ENCODE assay signal across 12 cellular contexts in the genomic region with DNA sequence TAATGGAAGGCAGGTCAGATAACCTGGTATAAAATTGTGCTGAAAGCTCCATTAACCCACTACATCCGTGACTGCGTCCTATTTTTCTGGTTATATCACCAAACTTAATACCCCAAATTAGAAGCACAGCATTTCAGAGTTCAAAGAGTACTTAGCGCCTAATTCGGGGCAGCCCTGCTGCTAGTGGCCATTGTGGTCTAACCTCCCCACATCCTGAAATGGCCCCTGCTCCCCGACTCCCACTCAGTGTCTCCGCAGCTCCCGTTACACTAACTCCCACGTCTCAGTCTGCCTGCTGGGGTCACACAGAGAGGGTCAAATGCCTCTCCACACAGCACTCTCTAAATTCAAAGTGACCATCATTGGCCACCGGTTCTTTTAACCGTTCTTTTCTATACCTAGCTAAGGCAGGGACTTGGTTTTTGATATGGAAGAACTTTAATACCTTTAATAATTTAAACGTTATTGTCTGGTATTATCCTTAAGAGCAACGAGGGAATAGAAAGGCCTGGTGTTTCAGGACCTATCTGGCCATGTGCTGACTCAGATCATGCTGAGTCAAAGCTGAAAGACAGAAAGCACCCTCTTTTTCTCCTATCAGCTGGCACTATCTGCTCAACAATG.
A peak's percentile ranks its signal among the peaks of the same experiment; 100 is the strongest.
DNase-seq lines count a peak whose midpoint lies in the region; ATAC-seq and TF ChIP-seq lines count a peak whose summit lies in the region.
"Had no signal": no experiment of that assay in that cellular context is flagged by ENCODE, and none has a peak within 500 bp of the region (broad histone marks: within the 10 kb centered on the region; RNA-seq: fewer than 3 reads in every experiment).

No MANE protein-coding gene starts in this region.

- DNase-seq in SK-N-SH (no peak), natural killer cell (no peak), osteocyte (ENCODE audit: extremely low spot score, unreplicated experiment) (no peak), DMS53 (lab: John Stamatoyannopoulos, UW) (no peak)
- no peak for DNase-seq in stimulated activated CD4-positive, alpha-beta T cell treated with anti-CD3 and anti-CD28 coated beads, Interleukin-2, amount 100 ng/mL, for 24 hours
- DNase-seq: activated CD8-positive, alpha-beta memory T cell treated with anti-CD3 and anti-CD28 coated beads, Interleukin-2, amount 50 U/mL, for 48 hours; NCI-H1694 treated with DMSO at 0.1 percent for 48 hours; stomach had no signal

- no peaks in the 10 kb centered on the region for H3K9me3 ChIP-seq in SK-N-SH
- H3K9me3 ChIP-seq: right lobe of liver, stomach had no signal

- H3K4me1 Mint-ChIP-seq in natural killer cell = peaks cover 47 to 53% of the 10 kb centered on the region in 2 donors
- peaks cover 2% of the 10 kb centered on the region for H3K4me1 Mint-ChIP-seq in osteocyte (ENCODE audit: unreplicated experiment)

- intact Hi-C loops in natural killer cell (cut with micrococcal nuclease) = no loop called here

- CTCF ChIA-PET in SK-N-SH (lab: Yijun Ruan, JAX) = interaction anchor here (1.9 to 2.4 kb wide), 2 partner anchors 9 to 150 kb away, joined by 4 to 9 read pairs; no protein-coding TSS in a partner anchor

- H3K4me3 Mint-ChIP-seq in natural killer cell (peak overlapping the region; percentile 25), osteocyte (ENCODE audit: unreplicated experiment) (no peak overlapping the region)
- H3K4me3 Mint-ChIP-seq: dendritic cell treated with granulocyte-macrophage colony-stimulating factor and Interleukin-4, amounts not matched to agents 40 ng/mL and 50 ng/mL, for 4 days had no signal

- peaks cover 0 to 10% of the 10 kb centered on the region in 2 experiments; a peak in 1 of 4 replicates for H3K4me1 ChIP-seq in SK-N-SH (ENCODE audit: control insufficient read depth in 1 of 2, insufficient read depth in 2 of 2, low read depth in 1 of 2, low read length in 1 of 2)

- H4K20me1 ChIP-seq in SK-N-SH (ENCODE audit: insufficient read depth) = peaks cover 21% of the 10 kb centered on the region; the same call in 1 of the 2 replicates

- H3K9me3 Mint-ChIP-seq in natural killer cell = no peaks in the 10 kb centered on the region
- no peaks in the 10 kb centered on the region for H3K9me3 Mint-ChIP-seq in osteocyte (ENCODE audit: unreplicated experiment)
- H3K9me3 Mint-ChIP-seq: dendritic cell treated with granulocyte-macrophage colony-stimulating factor and Interleukin-4, amounts not matched to agents 40 ng/mL and 50 ng/mL, for 4 days had no signal

- WGBS in SK-N-SH (ENCODE audit: low lambda C conversion rate) = 91% methylated on average over 12 of the region's 12 CpGs

- H3K4me3 ChIP-seq in SK-N-SH (ENCODE audit: low read depth in 2 of 2, low read length in 1 of 2) = no peak overlapping the region
- H3K4me3 ChIP-seq: right lobe of liver, stomach had no signal

- H3K27me3 Mint-ChIP-seq in natural killer cell (ENCODE audit: low read depth in 2 of 2) (no peaks in the 10 kb centered on the region), osteocyte (ENCODE audit: unreplicated experiment) (no peaks in the 10 kb centered on the region)
- H3K27me3 Mint-ChIP-seq: dendritic cell treated with granulocyte-macrophage colony-stimulating factor and Interleukin-4, amounts not matched to agents 40 ng/mL and 50 ng/mL, for 4 days had no signal

- POLR2A ChIA-PET in SK-N-SH (lab: Yijun Ruan, JAX) = interaction anchor here (1.1 kb wide), 1 partner anchor 80 kb away, joined by 3 read pairs; no protein-coding TSS in a partner anchor

- no peak for TF ChIP-seq EP300 in SK-N-SH (IDR thresholded peaks at IDR 0.05; ENCODE audit: borderline replicate concordance in 1 of 2, low read depth in 1 of 2, low read length in 1 of 2)

- TF ChIP-seq CTCF in SK-N-SH (IDR thresholded peaks at IDR 0.05) = no peak
- no peak for TF ChIP-seq CTCF in natural killer cell (IDR thresholded peaks at IDR 0.05)
- no peak for TF ChIP-seq CTCF in osteocyte (IDR thresholded peaks at IDR 0.05)

- no peak overlapping the region for H3K9ac ChIP-seq in SK-N-SH

- no peaks in the 10 kb centered on the region for H3K9me2 ChIP-seq in SK-N-SH

- H3K27ac ChIP-seq in SK-N-SH (ENCODE audit: low read depth in 2 of 2, low read length in 1 of 2) = no peak overlapping the region
- H3K27ac ChIP-seq: stomach had no signal

- H2AFZ ChIP-seq in SK-N-SH (ENCODE audit: low read depth) = no peak overlapping the region

- no peak for TF ChIP-seq RAD21 in SK-N-SH (IDR thresholded peaks at IDR 0.05; ENCODE audit: low read length)

- H3K27ac Mint-ChIP-seq in natural killer cell (peak overlapping the region; percentile 3 to 93), osteocyte (ENCODE audit: unreplicated experiment) (no peak overlapping the region)
- H3K27ac Mint-ChIP-seq: dendritic cell treated with granulocyte-macrophage colony-stimulating factor and Interleukin-4, amounts not matched to agents 40 ng/mL and 50 ng/mL, for 4 days had no signal

- H3K36me3 Mint-ChIP-seq in natural killer cell (no peaks in the 10 kb centered on the region), osteocyte (ENCODE audit: unreplicated experiment) (peaks cover 12% of the 10 kb centered on the region)

- H3F3A ChIP-seq in SK-N-SH (replicated peaks; ENCODE audit: insufficient read depth) = no peaks in the 10 kb centered on the region

- ATAC-seq in GM18867 (IDR thresholded peaks at IDR 0.05; ENCODE audit: unreplicated experiment) (peak; percentile 65), HG02571 (IDR thresholded peaks at IDR 0.05; ENCODE audit: unreplicated experiment) (peak; percentile 75), natural killer cell (peak in 1 of 3 donors; percentile 62)

- peaks cover 20 to 31% of the 10 kb centered on the region in 2 experiments for H3K36me3 ChIP-seq in SK-N-SH (replicated peaks in 1 of 2; ENCODE audit: control insufficient read depth in 1 of 2, insufficient read depth in 2 of 2, low read length in 1 of 2)
- H3K36me3 ChIP-seq: right lobe of liver had no signal

- no peak overlapping the region for H3K4me2 ChIP-seq in SK-N-SH

- H3K79me2 ChIP-seq in SK-N-SH (ENCODE audit: insufficient read depth) = peaks cover 43% of the 10 kb centered on the region

- H3K27me3 ChIP-seq in SK-N-SH (ENCODE audit: insufficient read depth) = no peaks in the 10 kb centered on the region
- H3K27me3 ChIP-seq: right lobe of liver, stomach had no signal

TF ChIP-seq in SK-N-SH, 30 proteins besides CTCF, POLR2A, EP300 and RAD21:
- no peak for TF ChIP-seq PBX3 (IDR thresholded peaks at IDR 0.05)
- TF ChIP-seq FOSL2 (IDR thresholded peaks at IDR 0.05; ENCODE audit: borderline replicate concordance, low read depth) = 0 out of 2 replicates have a peak, but pooled peaks have one; percentile 11
TF ChIP-seq in SK-N-SH: peak in this region for 1.
